In the genomic region with DNA sequence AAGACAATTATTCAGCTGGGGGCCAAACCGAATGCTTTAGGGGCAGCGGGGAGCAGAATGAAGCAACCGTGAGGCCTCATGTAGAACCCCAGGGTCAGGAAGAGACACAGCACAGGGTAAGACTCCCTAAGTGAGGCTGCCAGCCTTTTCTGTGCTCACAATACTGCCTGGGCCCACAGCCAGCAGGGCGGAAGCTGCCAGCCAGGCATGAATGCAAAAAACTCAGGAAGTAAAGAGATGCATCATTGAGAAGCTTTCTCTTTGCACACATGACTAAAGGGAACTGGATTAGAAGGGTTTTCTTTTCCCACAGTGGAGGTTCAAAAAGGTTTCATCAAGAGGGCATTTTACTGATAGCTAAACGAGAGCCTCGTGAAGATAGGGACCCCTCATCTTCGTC, we compare ENCODE assay signal across 8 cellular contexts. TPM values are rescaled to one million over a fixed set of nuclear protein-coding genes. Genes with fewer than 3 reads are reported as not detected.
DNase-seq lines count a peak whose midpoint lies in the region; ATAC-seq and TF ChIP-seq lines count a peak whose summit lies in the region.

No MANE protein-coding gene starts in this region.

- no peaks in the 10 kb centered on the region for H3K9me3 ChIP-seq in spleen

- H3K4me3 ChIP-seq in spleen: no peak overlapping the region

- 47 to 65% (median 57%) methylated on average over 7 of the region's 7 CpGs for WGBS in spleen, 5 donors

- peak; percentile 73 for DNase-seq in HT-29 (ENCODE audit: low spot score)
- peak; percentile 25 for DNase-seq in UCSD-AML1 (lab: John Stamatoyannopoulos, UW; ENCODE audit: unreplicated experiment)
- DNase-seq in left cardiac atrium: peak; percentile 54
- peak; percentile 83 for DNase-seq in spleen
- DNase-seq in KG1 (lab: John Stamatoyannopoulos, UW): no peak
- no peak for DNase-seq in D341Med (ENCODE audit: low spot score)

- TF ChIP-seq CTCF in spleen (IDR thresholded peaks at IDR 0.05 in 8 of 11, conservative IDR thresholded peaks at IDR 0.05 in 3 of 11): no peak

- no peaks in the 10 kb centered on the region for H3K27me3 ChIP-seq in spleen (replicated peaks in 1 of 7)

- H3K4me1 ChIP-seq in spleen: peaks cover 0 to 26% (median 17%) of the 10 kb centered on the region in 6 donors

- H3K36me3 ChIP-seq in spleen: no peaks in the 10 kb centered on the region

- intact Hi-C loops in left cardiac atrium (cut with DNase I): no loop called here
- intact Hi-C loops in spleen (cut with DNase I; ENCODE audit: low total_unique reads): no loop called here

- ATAC-seq in left cardiac atrium (peak; percentile 63 to 85), GM18870 (IDR thresholded peaks at IDR 0.05; ENCODE audit: unreplicated experiment) (no peak), GM19455 (IDR thresholded peaks at IDR 0.05; ENCODE audit: unreplicated experiment) (no peak)

- peak overlapping the region in 5 of 8 donors; percentile 37 to 72 (median 51) for H3K27ac ChIP-seq in spleen

- no peak for TF ChIP-seq POLR2A in spleen (IDR thresholded peaks at IDR 0.05)

RNA-seq across cellular contexts. Expression of a gene that starts 33.3 kb away (rescaled TPM):
- 60.0 and 64.9 TPM in 2 replicates for total RNA-seq in HT-29 (2014; rRNA removed; shearing (Covaris generic))
- total RNA-seq in left cardiac atrium: 1 to 10 TPM; 2.3 to 5.4 TPM
- 1 to 10 TPM in 2 of 7 donors, under 1 TPM in 5; 0.25 to 3.3 (median 0.59) TPM for total RNA-seq in spleen
- polyA plus RNA-seq in spleen: under 1 TPM; 0.02 to 0.13 (median 0.08) TPM

Comparison
In these comparisons a context has a peak if more than half of its experiments do, and no peak if none do; other contexts are left out.
1. DNase-seq: peak in HT-29 (single experiment), UCSD-AML1 (single experiment), left cardiac atrium (single experiment) and spleen (single experiment); none in KG1 (single experiment) and D341Med (single experiment).
2. ATAC-seq: peak in left cardiac atrium (2 of 2); none in GM18870 (single experiment) and GM19455 (single experiment).